In genomic region chrX:129403974-129404669, GRCh38 we compare ENCODE assay signal across 21 cellular contexts.
"Had no signal": no experiment of that assay in that cellular context is flagged by ENCODE, and none has a peak within 500 bp of the region (broad histone marks: within the 10 kb centered on the region; RNA-seq: fewer than 3 reads in every experiment).

No MANE protein-coding gene starts in this region.

- H3K4me2 ChIP-seq: hepatocyte, smooth muscle cell had no signal

- H3K4me1 ChIP-seq: left ventricle myocardium inferior, transverse colon had no signal

- H3K36me3 ChIP-seq: brain microvascular endothelial cell, left ventricle myocardium inferior, transverse colon had no signal

- H3K4me3 ChIP-seq: hepatocyte, left ventricle myocardium inferior, smooth muscle cell, transverse colon had no signal

- H2AFZ ChIP-seq: hepatocyte had no signal

- H3K79me2 ChIP-seq: hepatocyte had no signal

- DNase-seq: activated CD4-positive, alpha-beta T cell treated with anti-CD3 and anti-CD28 coated beads for 4 hours; activated CD4-positive, alpha-beta T cell treated with anti-CD3 and anti-CD28 coated beads, Interleukin-2, amount 50 U/mL, for 48 hours; activated CD4-positive, CD25-positive, alpha-beta regulatory T cell; activated effector memory CD4-positive, alpha-beta T cell treated with anti-CD3 and anti-CD28 coated beads, Interleukin-2, amount 50 U/mL, for 16 hours; activated naive CD4-positive, alpha-beta T cell treated with anti-CD3 and anti-CD28 coated beads, Interleukin-2, amount 10 ng/mL, durations not matched to agents 7 days and 5 days; caudate nucleus; effector memory CD4-positive, alpha-beta T cell; glutamatergic neuron; kidney glomerular epithelial cell; left ventricle myocardium inferior; mammary epithelial cell; occipital lobe; stimulated activated CD4-positive, alpha-beta T cell treated with anti-CD3 and anti-CD28 coated beads, Interleukin-15, amount 100 ng/mL, for 24 hours; T-helper 9 cell; transverse colon had no signal

- H3K9me3 ChIP-seq: left ventricle myocardium inferior, transverse colon had no signal

- H3K27me3 Mint-ChIP-seq: activated naive CD4-positive, alpha-beta T cell treated with anti-CD3 and anti-CD28 coated beads, Interleukin-2, amount 10 ng/mL, durations not matched to agents 7 days and 5 days; stimulated activated memory B cell treated with anti-CD40 and anti-IgM and Interleukin-4, amounts not matched to agents 10 μg/mL and 1 μg/mL and 100 μg/mL, for 72 hours had no signal

- H3K27ac ChIP-seq: brain microvascular endothelial cell, hepatocyte, left ventricle myocardium inferior, transverse colon had no signal

- H3K4me3 Mint-ChIP-seq: activated naive CD4-positive, alpha-beta T cell treated with anti-CD3 and anti-CD28 coated beads, Interleukin-2, amount 10 ng/mL, durations not matched to agents 7 days and 5 days; stimulated activated memory B cell treated with anti-CD40 and anti-IgM and Interleukin-4, amounts not matched to agents 10 μg/mL and 1 μg/mL and 100 μg/mL, for 72 hours had no signal

- ATAC-seq: esophagus mucosa; sciatic nerve; stimulated activated memory B cell treated with anti-CD40 and anti-IgM and Interleukin-4, amounts not matched to agents 10 μg/mL and 1 μg/mL and 100 μg/mL, for 72 hours had no signal

- H3K4me1 Mint-ChIP-seq: activated naive CD4-positive, alpha-beta T cell treated with anti-CD3 and anti-CD28 coated beads, Interleukin-2, amount 10 ng/mL, durations not matched to agents 7 days and 5 days; stimulated activated memory B cell treated with anti-CD40 and anti-IgM and Interleukin-4, amounts not matched to agents 10 μg/mL and 1 μg/mL and 100 μg/mL, for 72 hours had no signal

- H3K27ac Mint-ChIP-seq: activated naive CD4-positive, alpha-beta T cell treated with anti-CD3 and anti-CD28 coated beads, Interleukin-2, amount 10 ng/mL, durations not matched to agents 7 days and 5 days; stimulated activated memory B cell treated with anti-CD40 and anti-IgM and Interleukin-4, amounts not matched to agents 10 μg/mL and 1 μg/mL and 100 μg/mL, for 72 hours had no signal

- H3K27me3 ChIP-seq: brain microvascular endothelial cell, hepatocyte, transverse colon had no signal

- H3K9me3 Mint-ChIP-seq: activated naive CD4-positive, alpha-beta T cell treated with anti-CD3 and anti-CD28 coated beads, Interleukin-2, amount 10 ng/mL, durations not matched to agents 7 days and 5 days had no signal

- H3K36me3 Mint-ChIP-seq: activated naive CD4-positive, alpha-beta T cell treated with anti-CD3 and anti-CD28 coated beads, Interleukin-2, amount 10 ng/mL, durations not matched to agents 7 days and 5 days; stimulated activated memory B cell treated with anti-CD40 and anti-IgM and Interleukin-4, amounts not matched to agents 10 μg/mL and 1 μg/mL and 100 μg/mL, for 72 hours had no signal
